Comparison of ENCODE assay signal across 9 cellular contexts in the genomic region with DNA sequence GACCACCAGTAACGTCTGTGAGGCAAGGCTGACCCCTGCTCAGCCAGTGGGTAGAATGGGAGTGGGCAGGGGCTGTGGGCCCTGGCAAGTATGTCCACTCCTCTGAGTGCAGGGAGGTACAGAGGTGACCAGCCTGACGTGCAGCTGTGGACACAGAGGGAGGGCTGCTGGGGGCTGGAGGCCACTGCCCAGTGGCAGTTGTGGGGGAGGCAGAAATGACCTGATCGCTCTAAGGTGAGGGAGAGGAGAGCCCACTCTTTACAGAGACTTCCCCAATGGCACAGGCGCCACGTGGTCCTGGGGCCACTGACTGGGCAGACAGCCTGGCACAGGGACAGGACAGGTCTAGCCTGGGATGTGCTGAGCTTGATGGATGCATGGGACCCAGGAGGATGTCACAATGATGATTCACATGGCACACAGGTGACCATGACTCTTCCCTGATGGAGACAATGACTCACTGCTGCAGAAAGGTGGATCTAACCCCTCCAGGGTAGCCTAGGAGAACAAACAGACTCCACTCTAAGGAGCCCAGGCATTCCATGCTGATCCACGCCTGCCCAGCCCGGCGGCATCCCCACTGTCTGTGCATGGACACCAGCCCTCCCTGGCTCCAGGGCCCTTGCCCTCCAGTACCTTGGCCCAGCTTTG. TPM values are rescaled to one million over a fixed set of nuclear protein-coding genes. Genes with fewer than 3 reads are reported as not detected.
DNase-seq lines count a peak whose midpoint lies in the region; ATAC-seq and TF ChIP-seq lines count a peak whose summit lies in the region.
"Had no signal": no experiment of that assay in that cellular context is flagged by ENCODE, and none has a peak within 500 bp of the region (broad histone marks: within the 10 kb centered on the region; RNA-seq: fewer than 3 reads in every experiment).

No MANE protein-coding gene starts in this region.

- CTCF ChIA-PET in RWPE1 (lab: Yijun Ruan, JAX) = interaction anchor here (0.8 to 0.9 kb wide), 2 partner anchors 36 to 136 kb away, joined by 3 to 4 read pairs; no protein-coding TSS in a partner anchor

- peaks cover 10% of the 10 kb centered on the region for H3K4me1 ChIP-seq in foreskin keratinocyte

- no peaks in the 10 kb centered on the region for H3K27me3 ChIP-seq in foreskin keratinocyte

- intact Hi-C loops in posterior cingulate gyrus (cut with DNase I) = no loop called here

- H3K27ac ChIP-seq in RWPE1 (peak overlapping the region; percentile 76), foreskin keratinocyte (peak overlapping the region; percentile 55)

- DNase-seq in Daoy (ENCODE audit: low read depth) = peak; percentile 25
- peak; percentile 87 for DNase-seq in RWPE1 (ENCODE audit: low spot score)
- DNase-seq in foreskin keratinocyte = peak; percentile 85 to 93
- DNase-seq in posterior cingulate gyrus = peak in 7 of 10 donors; percentile 4 to 57 (median 7)
- DNase-seq in NOMO-1 treated with dmso at 0.1 percent for 144 hours (lab: John Stamatoyannopoulos, UW; ENCODE audit: unreplicated experiment) = no peak
- DNase-seq in NCI-H748 treated with DMSO at 0.1 percent for 48 hours (lab: John Stamatoyannopoulos, UW) = no peak
- no peak for DNase-seq in NK-92 (lab: John Stamatoyannopoulos, UW; ENCODE audit: unreplicated experiment)
- no peak for DNase-seq in stimulated activated naive CD4-positive, alpha-beta T cell treated with Interleukin-2 at 50 U/mL for 16 hours (lab: John Stamatoyannopoulos, UW)
- DNase-seq: central memory CD4-positive, alpha-beta T cell had no signal

- peak; percentile 91 for ATAC-seq in foreskin keratinocyte

- no peak for TF ChIP-seq CTCF in RWPE1 (conservative IDR thresholded peaks at IDR 0.05; ENCODE audit: low read depth)
- TF ChIP-seq CTCF in foreskin keratinocyte (conservative IDR thresholded peaks at IDR 0.05) = no peak

- POLR2A ChIA-PET in RWPE1 (lab: Yijun Ruan, JAX; ENCODE audit: low non-redundant PET) = interaction anchor here (0.7 kb wide), 1 partner anchor 85 kb away, joined by 4 read pairs; no protein-coding TSS in a partner anchor

RNA-seq across cellular contexts. Expression of a gene that starts 7.7 kb away (rescaled TPM):
- total RNA-seq in Daoy (2014; rRNA removed; shearing (Covaris generic)) = 20.9 and 22.6 TPM in 2 replicates
- total RNA-seq in foreskin keratinocyte = 43.2 and 45.6 TPM in 2 replicates
- polyA plus RNA-seq in foreskin keratinocyte = 28.7 and 33.8 TPM in 2 replicates

Comparison
In these comparisons a context has a peak if more than half of its experiments do, and no peak if none do; other contexts are left out.
1. DNase-seq: peak in Daoy (single experiment), RWPE1 (single experiment), foreskin keratinocyte (2 of 2) and posterior cingulate gyrus (7 of 10); none in NOMO-1 treated with dmso at 0.1 percent for 144 hours (single experiment), NCI-H748 treated with DMSO at 0.1 percent for 48 hours (single experiment), NK-92 (single experiment) and stimulated activated naive CD4-positive, alpha-beta T cell treated with Interleukin-2 at 50 U/mL for 16 hours (single experiment).